In the genomic region with DNA sequence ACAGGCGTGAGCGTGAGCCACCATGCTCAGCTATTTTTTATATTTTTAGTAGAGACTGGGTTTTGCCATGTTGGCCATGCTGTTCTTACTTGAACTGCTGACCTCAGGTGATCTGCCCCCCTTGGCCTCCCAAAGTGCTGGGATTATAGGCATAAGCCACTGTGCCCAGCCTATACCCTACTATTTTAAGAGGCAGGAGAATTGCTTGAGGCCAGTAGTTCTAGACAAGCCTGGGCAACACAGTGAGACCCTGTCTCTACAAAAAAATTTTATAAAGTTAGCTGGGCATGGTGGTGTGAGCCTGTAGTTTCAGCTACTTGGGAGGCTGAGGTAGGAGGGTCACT, we compare ENCODE assay signal across 20 cellular contexts. TPM values are rescaled to one million over a fixed set of nuclear protein-coding genes. Genes with fewer than 3 reads are reported as not detected.
DNase-seq lines count a peak whose midpoint lies in the region; ATAC-seq and TF ChIP-seq lines count a peak whose summit lies in the region.
"Had no signal": no experiment of that assay in that cellular context is flagged by ENCODE, and none has a peak within 500 bp of the region (broad histone marks: within the 10 kb centered on the region; RNA-seq: fewer than 3 reads in every experiment).

No MANE protein-coding gene starts in this region.

- no peak overlapping the region for H3K27ac Mint-ChIP-seq in CD8-positive, alpha-beta memory T cell
- H3K27ac Mint-ChIP-seq in chondrocyte (ENCODE audit: unreplicated experiment) = no peak overlapping the region
- H3K27ac Mint-ChIP-seq in activated CD4-positive, alpha-beta memory T cell treated with anti-CD3 and anti-CD28 coated beads for 36 hours = no peak overlapping the region
- no peak overlapping the region for H3K27ac Mint-ChIP-seq in naive thymus-derived CD4-positive, alpha-beta T cell
- H3K27ac Mint-ChIP-seq: CD4-positive, alpha-beta memory T cell; CD4-positive, CD25-positive, alpha-beta regulatory T cell had no signal

- TF ChIP-seq CTCF in HL-60 (IDR thresholded peaks at IDR 0.05; ENCODE audit: insufficient read depth, low read length) (no peak), chondrocyte (IDR thresholded peaks at IDR 0.05) (no peak), neutrophil (IDR thresholded peaks at IDR 0.05) (no peak)

- no peak overlapping the region for H3K4me3 Mint-ChIP-seq in CD8-positive, alpha-beta memory T cell
- H3K4me3 Mint-ChIP-seq in chondrocyte (ENCODE audit: unreplicated experiment) = no peak overlapping the region
- H3K4me3 Mint-ChIP-seq in activated CD4-positive, alpha-beta memory T cell treated with anti-CD3 and anti-CD28 coated beads for 36 hours = no peak overlapping the region
- H3K4me3 Mint-ChIP-seq in naive thymus-derived CD4-positive, alpha-beta T cell = no peak overlapping the region
- H3K4me3 Mint-ChIP-seq: CD4-positive, alpha-beta memory T cell; CD4-positive, CD25-positive, alpha-beta regulatory T cell had no signal

- H3K27me3 ChIP-seq in CD8-positive, alpha-beta memory T cell (ENCODE audit: insufficient read depth, low read length, poor library complexity, severe bottlenecking) = no peaks in the 10 kb centered on the region
- H3K27me3 ChIP-seq in HL-60 (ENCODE audit: insufficient read depth, poor library complexity, severe bottlenecking) = no peaks in the 10 kb centered on the region
- no peaks in the 10 kb centered on the region for H3K27me3 ChIP-seq in neutrophil
- H3K27me3 ChIP-seq in naive thymus-derived CD4-positive, alpha-beta T cell (ENCODE audit: control insufficient read depth in 2 of 2, insufficient read depth in 2 of 2, low read length in 2 of 2) = no peaks in the 10 kb centered on the region
- H3K27me3 ChIP-seq: BE2C, BLaER1 had no signal

- peak overlapping the region; percentile 78 for H3K27ac ChIP-seq in CD8-positive, alpha-beta memory T cell (ENCODE audit: low read depth, low read length)
- H3K27ac ChIP-seq in HL-60 (replicated peaks) (peak overlapping the region; percentile 91), neutrophil (peak overlapping the region; percentile 89)
- no peak overlapping the region for H3K27ac ChIP-seq in naive thymus-derived CD4-positive, alpha-beta T cell (ENCODE audit: low read depth, low read length)
- H3K27ac ChIP-seq: BLaER1 had no signal

- no peak overlapping the region for H3K4me3 ChIP-seq in CD8-positive, alpha-beta memory T cell (ENCODE audit: low read length)
- no peak overlapping the region for H3K4me3 ChIP-seq in HL-60 (replicated peaks; ENCODE audit: insufficient read depth, low read length)
- H3K4me3 ChIP-seq in neutrophil (ENCODE audit: low read depth in 1 of 2, low read length in 1 of 2) = no peak overlapping the region
- H3K4me3 ChIP-seq in naive thymus-derived CD4-positive, alpha-beta T cell (ENCODE audit: low read length) = no peak overlapping the region
- H3K4me3 ChIP-seq: BLaER1 had no signal

- peaks cover 4 to 7% (median 5%) of the 10 kb centered on the region in 3 donors for H3K4me1 Mint-ChIP-seq in CD8-positive, alpha-beta memory T cell
- no peaks in the 10 kb centered on the region for H3K4me1 Mint-ChIP-seq in chondrocyte (ENCODE audit: low read depth)
- peaks cover 11% of the 10 kb centered on the region for H3K4me1 Mint-ChIP-seq in activated CD4-positive, alpha-beta memory T cell treated with anti-CD3 and anti-CD28 coated beads for 36 hours (ENCODE audit: low read depth)
- peaks cover 0 to 14% (median 4%) of the 10 kb centered on the region in 7 donors for H3K4me1 Mint-ChIP-seq in naive thymus-derived CD4-positive, alpha-beta T cell

- no peaks in the 10 kb centered on the region for H3K9me3 ChIP-seq in CD8-positive, alpha-beta memory T cell (ENCODE audit: low read length)
- H3K9me3 ChIP-seq in neutrophil = no peaks in the 10 kb centered on the region
- H3K9me3 ChIP-seq in naive thymus-derived CD4-positive, alpha-beta T cell (ENCODE audit: control insufficient read depth in 2 of 3, low read length in 3 of 3) = peaks cover 0 to 3% (median 0%) of the 10 kb centered on the region in 3 experiments
- H3K9me3 ChIP-seq: BE2C, Caco-2 had no signal

- H3K36me3 Mint-ChIP-seq in CD8-positive, alpha-beta memory T cell = peaks cover 0 to 9% (median 0%) of the 10 kb centered on the region in 3 donors
- H3K36me3 Mint-ChIP-seq in chondrocyte (ENCODE audit: low read depth) = no peaks in the 10 kb centered on the region
- peaks cover 2% of the 10 kb centered on the region for H3K36me3 Mint-ChIP-seq in activated CD4-positive, alpha-beta memory T cell treated with anti-CD3 and anti-CD28 coated beads for 36 hours
- H3K36me3 Mint-ChIP-seq in naive thymus-derived CD4-positive, alpha-beta T cell = peaks cover 4 to 12% (median 10%) of the 10 kb centered on the region in 5 donors
- H3K36me3 Mint-ChIP-seq: CD14-positive monocyte; CD4-positive, CD25-positive, alpha-beta regulatory T cell had no signal

- no peaks in the 10 kb centered on the region for H3K4me1 ChIP-seq in CD8-positive, alpha-beta memory T cell (ENCODE audit: insufficient read depth, low read length)
- peaks cover 37 to 42% of the 10 kb centered on the region in 2 experiments for H3K4me1 ChIP-seq in neutrophil (ENCODE audit: control insufficient read depth in 1 of 2, insufficient read depth in 1 of 2, low read depth in 1 of 2, low read length in 1 of 2)
- H3K4me1 ChIP-seq in naive thymus-derived CD4-positive, alpha-beta T cell (ENCODE audit: control insufficient read depth in 2 of 2, insufficient read depth in 2 of 2, low read length in 2 of 2) = no peaks in the 10 kb centered on the region
- H3K4me1 ChIP-seq: BE2C, BLaER1, Caco-2 had no signal

- no peaks in the 10 kb centered on the region for H3K36me3 ChIP-seq in CD8-positive, alpha-beta memory T cell (ENCODE audit: insufficient read depth, low read length)
- H3K36me3 ChIP-seq in neutrophil = no peaks in the 10 kb centered on the region
- no peaks in the 10 kb centered on the region for H3K36me3 ChIP-seq in naive thymus-derived CD4-positive, alpha-beta T cell (ENCODE audit: control insufficient read depth in 2 of 3, insufficient read depth in 3 of 3, low read length in 3 of 3)
- H3K36me3 ChIP-seq: BE2C, BLaER1 had no signal

- intact Hi-C loops in activated CD4-positive, alpha-beta memory T cell treated with anti-CD3 and anti-CD28 coated beads for 36 hours (cut with micrococcal nuclease) = no loop called here
- intact Hi-C loops in naive thymus-derived CD4-positive, alpha-beta T cell (cut with micrococcal nuclease) = no loop called here

- peaks cover 5 to 12% (median 10%) of the 10 kb centered on the region in 5 donors for H3K9me3 Mint-ChIP-seq in CD8-positive, alpha-beta memory T cell
- H3K9me3 Mint-ChIP-seq in chondrocyte (ENCODE audit: low read depth) = peaks cover 10% of the 10 kb centered on the region
- H3K9me3 Mint-ChIP-seq in activated CD4-positive, alpha-beta memory T cell treated with anti-CD3 and anti-CD28 coated beads for 36 hours = peaks cover 11% of the 10 kb centered on the region
- H3K9me3 Mint-ChIP-seq in naive thymus-derived CD4-positive, alpha-beta T cell = peaks cover 6 to 23% (median 10%) of the 10 kb centered on the region in 11 donors

- DNase-seq in CD8-positive, alpha-beta memory T cell = no peak
- DNase-seq in HL-60 (ENCODE audit: low read depth in 1 of 2, low spot score in 1 of 2) (no peak), chondrocyte (ENCODE audit: low spot score) (peak; percentile 6), retina (no peak), NCI-H748 treated with DMSO at 0.1 percent for 48 hours (lab: John Stamatoyannopoulos, UW) (no peak)
- DNase-seq in activated CD4-positive, alpha-beta memory T cell treated with anti-CD3 and anti-CD28 coated beads for 36 hours = no peak
- DNase-seq in naive thymus-derived CD4-positive, alpha-beta T cell = no peak
- DNase-seq: 8988T; ACHN; BE2C; C1 segment of cervical spinal cord; Caco-2; Calu3; CD4-positive, alpha-beta memory T cell; CD4-positive, CD25-positive, alpha-beta regulatory T cell; DMS79 treated with DMSO at 0.1 percent for 48 hours; GF-D8 had no signal

- POLR2A ChIA-PET in CD8-positive, alpha-beta memory T cell (lab: Charles Lee) = no interaction called here
- POLR2A ChIA-PET in activated CD4-positive, alpha-beta memory T cell treated with anti-CD3 and anti-CD28 coated beads for 36 hours (lab: Charles Lee) = no interaction called here
- POLR2A ChIA-PET in naive thymus-derived CD4-positive, alpha-beta T cell (lab: Charles Lee) = interaction anchor here (0.6 kb wide), 1 partner anchor 49 kb away, joined by 3 read pairs; no protein-coding TSS in a partner anchor

- ATAC-seq in naive thymus-derived CD4-positive, alpha-beta T cell = no peak

- CTCF ChIA-PET in CD8-positive, alpha-beta memory T cell (lab: Charles Lee) = no interaction called here
- CTCF ChIA-PET in activated CD4-positive, alpha-beta memory T cell treated with anti-CD3 and anti-CD28 coated beads for 36 hours (lab: Charles Lee) = interaction anchor here (2.4 kb wide), 1 partner anchor 41 kb away, joined by 10 read pairs; no protein-coding TSS in a partner anchor
- CTCF ChIA-PET in naive thymus-derived CD4-positive, alpha-beta T cell (lab: Charles Lee) = no interaction called here

- peaks cover 0 to 4% of the 10 kb centered on the region in 2 donors for H3K27me3 Mint-ChIP-seq in CD8-positive, alpha-beta memory T cell
- H3K27me3 Mint-ChIP-seq in chondrocyte (ENCODE audit: low read depth) = no peaks in the 10 kb centered on the region
- no peaks in the 10 kb centered on the region for H3K27me3 Mint-ChIP-seq in activated CD4-positive, alpha-beta memory T cell treated with anti-CD3 and anti-CD28 coated beads for 36 hours
- H3K27me3 Mint-ChIP-seq in naive thymus-derived CD4-positive, alpha-beta T cell = peaks cover 0 to 9% (median 0%) of the 10 kb centered on the region in 5 donors
- H3K27me3 Mint-ChIP-seq: CD4-positive, alpha-beta memory T cell had no signal

RNA-seq across cellular contexts. Expression of a gene that starts 39.8 kb away (rescaled TPM):
- 10 to 100 TPM; 17.3 to 17.6 TPM for total RNA-seq in CD8-positive, alpha-beta memory T cell
- polyA plus RNA-seq in CD8-positive, alpha-beta memory T cell = 17.1 TPM
- total RNA-seq in chondrocyte = 19.5 to 25.9 TPM (median 21.2 TPM) in 3 replicates
- total RNA-seq in activated CD4-positive, alpha-beta memory T cell treated with anti-CD3 and anti-CD28 coated beads for 36 hours = 10 to 100 TPM; 23.0 to 24.8 TPM
- 10 to 100 TPM; 22.2 to 46.9 (median 38.3) TPM for total RNA-seq in naive thymus-derived CD4-positive, alpha-beta T cell
- 10 to 100 TPM; 19.6 to 26.6 TPM for polyA plus RNA-seq in naive thymus-derived CD4-positive, alpha-beta T cell
